15 cellular contexts compared by ENCODE assay signal in genomic region chr16:68646948-68647659, GRCh38. TPM values are rescaled to one million over a fixed set of nuclear protein-coding genes. Genes with fewer than 3 reads are reported as not detected.
DNase-seq lines count a peak whose midpoint lies in the region; ATAC-seq, FAIRE-seq and TF ChIP-seq lines count a peak whose summit lies in the region.
"Had no signal": no experiment of that assay in that cellular context is flagged by ENCODE, and none has a peak within 500 bp of the region (broad histone marks: within the 10 kb centered on the region; RNA-seq: fewer than 3 reads in every experiment).

No MANE protein-coding gene starts in this region.

- TF ChIP-seq POLR2A in ovary (IDR thresholded peaks at IDR 0.05), result no peak

- peaks cover 11% of the 10 kb centered on the region for H4K20me1 ChIP-seq in neural progenitor cell (ENCODE audit: low read depth)

- no peaks in the 10 kb centered on the region for H3K36me3 Mint-ChIP-seq in neural progenitor cell

- peak overlapping the region; percentile 96 for H3K4me2 ChIP-seq in neural progenitor cell

- intact Hi-C loops in ovary (cut with DNase I), result no loop called here

- ATAC-seq in HG02885 (IDR thresholded peaks at IDR 0.05; ENCODE audit: poor library complexity, unreplicated experiment) (no peak), HG02763 (IDR thresholded peaks at IDR 0.05; ENCODE audit: unreplicated experiment) (no peak)
- ATAC-seq: body of pancreas, K562 had no signal

- peaks cover 6% of the 10 kb centered on the region; the same call in 1 of the 2 replicates for H3K36me3 ChIP-seq in HUES6 (ENCODE audit: control insufficient read depth, insufficient read depth, low read length)
- H3K36me3 ChIP-seq in bronchial epithelial cell (ENCODE audit: control insufficient read depth, insufficient read depth, low read length), result peaks cover 21% of the 10 kb centered on the region
- no peaks in the 10 kb centered on the region for H3K36me3 ChIP-seq in neural progenitor cell
- no peaks in the 10 kb centered on the region for H3K36me3 ChIP-seq in ovary
- H3K36me3 ChIP-seq: BLaER1 had no signal

- DNase-seq in GM12865 (ENCODE audit: low read depth) (peak; percentile 12), bronchial epithelial cell (ENCODE audit: low read depth) (no peak), neural progenitor cell (ENCODE audit: low spot score) (no peak), ovary (no peak)
- DNase-seq: activated effector memory CD4-positive, alpha-beta T cell treated with anti-CD3 and anti-CD28 coated beads, Interleukin-2, amount 50 U/mL, for 16 hours; body of pancreas; DMS53; NCI-H1105; NCI-H226 had no signal

- no peak overlapping the region for H3K27ac Mint-ChIP-seq in neural progenitor cell

- H3F3A ChIP-seq in neural progenitor cell (ENCODE audit: low read depth), result peaks cover 50% of the 10 kb centered on the region

- TF ChIP-seq EP300 in ovary (IDR thresholded peaks at IDR 0.05), result no peak

- TF ChIP-seq CTCF in GM12865 (IDR thresholded peaks at IDR 0.05; ENCODE audit: insufficient read depth, low read depth, low read length, missing control alignments) (no peak), bronchial epithelial cell (IDR thresholded peaks at IDR 0.05; ENCODE audit: insufficient read depth, low read length, severe bottlenecking) (no peak), neural progenitor cell (IDR thresholded peaks at IDR 0.05) (no peak), ovary (IDR thresholded peaks at IDR 0.05) (no peak)

- H3K27ac ChIP-seq in HUES6 (ENCODE audit: low read depth, low read length), result no peak overlapping the region
- H3K27ac ChIP-seq in neural progenitor cell, result no peak overlapping the region
- peak overlapping the region in 1 of 2 donors; percentile 89 for H3K27ac ChIP-seq in ovary
- H3K27ac ChIP-seq: BLaER1, body of pancreas had no signal

- peaks cover 21% of the 10 kb centered on the region for H3K4me1 Mint-ChIP-seq in neural progenitor cell

- peak overlapping the region; percentile 82 for H3K4me3 Mint-ChIP-seq in neural progenitor cell

- H3K27me3 ChIP-seq in HUES6 (ENCODE audit: control insufficient read depth, insufficient read depth, low read length) (peaks cover 6% of the 10 kb centered on the region; the same call in 1 of the 2 replicates), bronchial epithelial cell (ENCODE audit: control insufficient read depth, insufficient read depth, low read length) (no peaks in the 10 kb centered on the region), neural progenitor cell (peaks cover 39% of the 10 kb centered on the region), ovary (no peaks in the 10 kb centered on the region)

- no peaks in the 10 kb centered on the region for H3K9me3 Mint-ChIP-seq in neural progenitor cell

- H3K4me3 ChIP-seq in GM12865 (ENCODE audit: low read depth, low read length) (no peak overlapping the region), HUES6 (ENCODE audit: low read depth, low read length) (peak overlapping the region; percentile 77), bronchial epithelial cell (ENCODE audit: low read depth, low read length) (peak overlapping the region; percentile 50), neural progenitor cell (no peak overlapping the region), ovary (no peak overlapping the region)
- H3K4me3 ChIP-seq: BLaER1, body of pancreas, K562 had no signal

- H2AFZ ChIP-seq in neural progenitor cell (replicated peaks), result no peak overlapping the region

- H3K4me1 ChIP-seq in HUES6 (ENCODE audit: control insufficient read depth, insufficient read depth, low read length) (peaks cover 23% of the 10 kb centered on the region), neural progenitor cell (peaks cover 31% of the 10 kb centered on the region), ovary (ENCODE audit: insufficient read depth) (peaks cover 9% of the 10 kb centered on the region)

- H3K9me3 ChIP-seq in HUES6 (ENCODE audit: control insufficient read depth, insufficient read depth, low read depth, low read length) (no peaks in the 10 kb centered on the region), neural progenitor cell (ENCODE audit: low read depth) (no peaks in the 10 kb centered on the region), ovary (no peaks in the 10 kb centered on the region)
- H3K9me3 ChIP-seq: BLaER1, body of pancreas had no signal

- H3K27me3 Mint-ChIP-seq in neural progenitor cell (ENCODE audit: insufficient read depth, low read depth), result peaks cover 17% of the 10 kb centered on the region

- WGBS in ovary, 3 donors, result 60 to 70% (median 63%) methylated on average over 18 of the region's 18 CpGs

- FAIRE-seq in bronchial epithelial cell (lab: Jason Lieb, UNC), result peak; percentile 83
- FAIRE-seq: H54, K562 had no signal

- peaks cover 14% of the 10 kb centered on the region for H3K79me2 ChIP-seq in neural progenitor cell (ENCODE audit: low read depth)

- H3K9ac ChIP-seq in HUES6 (ENCODE audit: low read length), result no peak overlapping the region
- H3K9ac ChIP-seq in neural progenitor cell, result no peak overlapping the region
- H3K9ac ChIP-seq: BLaER1 had no signal

RNA-seq across cellular contexts. Expression of gene CDH3, which starts 2.0 kb away (rescaled TPM):
- total RNA-seq in bronchial epithelial cell (564 and 607 TPM in 2 replicates), neural progenitor cell (ENCODE audit: low replicate concordance) (3.9 and 11.0 TPM in 2 replicates), ovary (10 to 100 TPM; 32.4 to 99.0 (median 52.4) TPM)
- polyA plus RNA-seq in ovary, result 10 to 100 TPM; 75.2 to 84.5 TPM

Comparison
In these comparisons a context has a peak if more than half of its experiments do, and no peak if none do; other contexts are left out.
1. H3K4me3 ChIP-seq: peak in HUES6 (single experiment) and bronchial epithelial cell (single experiment); none in GM12865 (single experiment), neural progenitor cell (single experiment) and ovary (single experiment).